In genomic region chr9:134690301-134690751, GRCh38 we compare ENCODE assay signal across 12 cellular contexts.
"Had no signal": no experiment of that assay in that cellular context is flagged by ENCODE, and none has a peak within 500 bp of the region (broad histone marks: within the 10 kb centered on the region; RNA-seq: fewer than 3 reads in every experiment).

No MANE protein-coding gene starts in this region.

- DNase-seq: activated B cell treated with CpG ODN at 0.5 μM for 24 hours; activated CD4-positive, alpha-beta T cell treated with anti-CD3 and anti-CD28 coated beads, Interleukin-2, amount 10 ng/mL, durations not matched to agents 7 days and 5 days; activated CD8-positive, alpha-beta memory T cell treated with anti-CD3 and anti-CD28 coated beads for 24 hours; activated naive CD4-positive, alpha-beta T cell treated with Interleukin-2 at 50 U/mL for 16 hours; central memory CD4-positive, alpha-beta T cell; cortex of kidney; effector memory CD4-positive, alpha-beta T cell had no signal

- H3K4me2 ChIP-seq: neural progenitor cell had no signal

- ATAC-seq: activated naive CD8-positive, alpha-beta T cell treated with anti-CD3 and anti-CD28 coated beads, Interleukin-2, amount 50 U/mL, for 24 hours; stimulated activated naive CD8-positive, alpha-beta T cell treated with anti-CD3 and anti-CD28 coated beads, Interleukin-15, Interleukin-2, amounts not matched to agents 100 U/mL and 50 U/mL, for 24 hours had no signal

- H3K4me1 ChIP-seq: neural progenitor cell, testis had no signal

- H3K4me3 ChIP-seq: neural progenitor cell, testis had no signal

- H3K9me3 ChIP-seq: testis had no signal

- H2AFZ ChIP-seq: neural progenitor cell had no signal

- H3K36me3 ChIP-seq: neural progenitor cell had no signal

- H3K27me3 ChIP-seq: neural progenitor cell, testis had no signal

- H3K27ac ChIP-seq: epithelial cell of prostate, neural progenitor cell, testis had no signal

- H3K9ac ChIP-seq: neural progenitor cell had no signal
